Comparison of ENCODE assay signal across 9 cellular contexts in genomic region chr10:112314822-112315474, GRCh38. TPM values are rescaled to one million over a fixed set of nuclear protein-coding genes. Genes with fewer than 3 reads are reported as not detected.
DNase-seq lines count a peak whose midpoint lies in the region; ATAC-seq and TF ChIP-seq lines count a peak whose summit lies in the region.
"Had no signal": no experiment of that assay in that cellular context is flagged by ENCODE, and none has a peak within 500 bp of the region (broad histone marks: within the 10 kb centered on the region; RNA-seq: fewer than 3 reads in every experiment).

No MANE protein-coding gene starts in this region.

- no peaks in the 10 kb centered on the region for H3K79me2 ChIP-seq in parathyroid adenoma

- H3K9me3 ChIP-seq in parathyroid adenoma (ENCODE audit: control insufficient read depth, low read length) (no peaks in the 10 kb centered on the region), tibial nerve (no peaks in the 10 kb centered on the region)

- no peak overlapping the region for H3K4me2 ChIP-seq in parathyroid adenoma (ENCODE audit: low read length)

- H3K27ac ChIP-seq in RWPE1 (no peak overlapping the region), parathyroid adenoma (no peak overlapping the region), tibial nerve (no peak overlapping the region)

- H2AFZ ChIP-seq in parathyroid adenoma: no peak overlapping the region

- DNase-seq in COLO829 (ENCODE audit: low spot score) (peak; percentile 56), HuH-7.5 (ENCODE audit: low spot score) (peak; percentile 60), RWPE1 (ENCODE audit: low spot score) (peak; percentile 86), globus pallidus (ENCODE audit: low spot score) (peak; percentile 63), tibial nerve (ENCODE audit: low spot score in 2 of 2) (peak; percentile 81 to 93)
- peak; percentile 44 for DNase-seq in activated gamma-delta T cell treated with anti-CD3 and anti-CD28 coated beads, Interleukin-2, amount 50 U/mL, for 16 hours (ENCODE audit: low read depth)

- no peak overlapping the region for H3K9ac ChIP-seq in parathyroid adenoma

- TF ChIP-seq EP300 in tibial nerve (IDR thresholded peaks at IDR 0.05): no peak

- no peak for TF ChIP-seq POLR2A in tibial nerve (IDR thresholded peaks at IDR 0.05)

- POLR2A ChIA-PET in RWPE1 (lab: Yijun Ruan, JAX; ENCODE audit: low non-redundant PET): no interaction called here

- peak; percentile 88 for ATAC-seq in GM19467 (IDR thresholded peaks at IDR 0.05; ENCODE audit: unreplicated experiment)

- CTCF ChIA-PET in RWPE1 (lab: Yijun Ruan, JAX): interaction anchor here (0.6 to 2.3 kb wide), 8 partner anchors 9 to 178 kb away, joined by 3 to 16 read pairs (median 4); no protein-coding TSS in a partner anchor

- TF ChIP-seq CTCF in RWPE1 (conservative IDR thresholded peaks at IDR 0.05; ENCODE audit: low read depth): peak; percentile 88
- TF ChIP-seq CTCF in parathyroid adenoma (IDR thresholded peaks at IDR 0.05): peak; percentile 84
- peak; percentile 78 to 90 (median 79) for TF ChIP-seq CTCF in tibial nerve (IDR thresholded peaks at IDR 0.05)

- WGBS in tibial nerve, 2 donors: 27 to 30% methylated on average over 10 of the region's 10 CpGs

- H3K4me3 ChIP-seq in parathyroid adenoma (ENCODE audit: low read depth, low read length) (no peak overlapping the region), tibial nerve (no peak overlapping the region)

- H3K27me3 ChIP-seq in parathyroid adenoma (ENCODE audit: control insufficient read depth, insufficient read depth, low read length) (no peaks in the 10 kb centered on the region), tibial nerve (no peaks in the 10 kb centered on the region)

- H3K4me1 ChIP-seq in parathyroid adenoma (no peaks in the 10 kb centered on the region), tibial nerve (no peaks in the 10 kb centered on the region)

- H3K36me3 ChIP-seq in parathyroid adenoma (ENCODE audit: control insufficient read depth, insufficient read depth, low read length) (no peaks in the 10 kb centered on the region), tibial nerve (no peaks in the 10 kb centered on the region)

RNA-seq across cellular contexts. Expression of gene TECTB, which starts 31.7 kb away (rescaled TPM):
- not detected for total RNA-seq in tibial nerve
- total RNA-seq: T-helper 2 cell treated with Interferon-gamma antibody and Interleukin-4, amounts not matched to agents 100 ng/mL and 5 ng/mL, for 36 hours had no signal

RNA-seq across cellular contexts. Expression of gene ACSL5, which starts 59.0 kb away (rescaled TPM):
- 10 to 100 TPM; 12.2 to 22.7 (median 13.1) TPM for total RNA-seq in tibial nerve
